ENCODE assay signal across 1 cellular context in genomic region chr2:9725106-9725505, GRCh38.
TF ChIP-seq lines count a peak whose summit lies in the region.

No MANE protein-coding gene starts in this region.

TF ChIP-seq in GM23338, 12 proteins besides CTCF, POLR2A, EP300 and RAD21:
- no peak for TF ChIP-seq ZNF462 (CRISPR knock-in tag; IDR thresholded peaks at IDR 0.05)
- TF ChIP-seq, protein P1, sequence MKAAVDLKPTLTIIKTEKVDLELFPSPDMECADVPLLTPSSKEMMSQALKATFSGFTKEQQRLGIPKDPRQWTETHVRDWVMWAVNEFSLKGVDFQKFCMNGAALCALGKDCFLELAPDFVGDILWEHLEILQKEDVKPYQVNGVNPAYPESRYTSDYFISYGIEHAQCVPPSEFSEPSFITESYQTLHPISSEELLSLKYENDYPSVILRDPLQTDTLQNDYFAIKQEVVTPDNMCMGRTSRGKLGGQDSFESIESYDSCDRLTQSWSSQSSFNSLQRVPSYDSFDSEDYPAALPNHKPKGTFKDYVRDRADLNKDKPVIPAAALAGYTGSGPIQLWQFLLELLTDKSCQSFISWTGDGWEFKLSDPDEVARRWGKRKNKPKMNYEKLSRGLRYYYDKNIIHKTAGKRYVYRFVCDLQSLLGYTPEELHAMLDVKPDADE (IDR thresholded peaks at IDR 0.05), result no peak
- TF ChIP-seq JUNB (IDR thresholded peaks at IDR 0.05; ENCODE audit: unreplicated experiment), result no peak
- no peak for TF ChIP-seq ZNF331 (CRISPR knock-in tag; IDR thresholded peaks at IDR 0.05; ENCODE audit: low read depth)
- no peak for TF ChIP-seq REST (IDR thresholded peaks at IDR 0.05; ENCODE audit: unreplicated experiment)
- TF ChIP-seq ZNF114 (CRISPR knock-in tag; IDR thresholded peaks at IDR 0.05), result no peak
- TF ChIP-seq POLR2AphosphoS5 (IDR thresholded peaks at IDR 0.05; ENCODE audit: low read depth), result no peak
- TF ChIP-seq EZH2 (IDR thresholded peaks at IDR 0.05; ENCODE audit: low read depth, unreplicated experiment), result no peak
- no peak for TF ChIP-seq EZH2phosphoT487 (IDR thresholded peaks at IDR 0.05; ENCODE audit: unreplicated experiment)
- TF ChIP-seq STAT1 (IDR thresholded peaks at IDR 0.05; ENCODE audit: unreplicated experiment), result no peak
